In the genomic region with DNA sequence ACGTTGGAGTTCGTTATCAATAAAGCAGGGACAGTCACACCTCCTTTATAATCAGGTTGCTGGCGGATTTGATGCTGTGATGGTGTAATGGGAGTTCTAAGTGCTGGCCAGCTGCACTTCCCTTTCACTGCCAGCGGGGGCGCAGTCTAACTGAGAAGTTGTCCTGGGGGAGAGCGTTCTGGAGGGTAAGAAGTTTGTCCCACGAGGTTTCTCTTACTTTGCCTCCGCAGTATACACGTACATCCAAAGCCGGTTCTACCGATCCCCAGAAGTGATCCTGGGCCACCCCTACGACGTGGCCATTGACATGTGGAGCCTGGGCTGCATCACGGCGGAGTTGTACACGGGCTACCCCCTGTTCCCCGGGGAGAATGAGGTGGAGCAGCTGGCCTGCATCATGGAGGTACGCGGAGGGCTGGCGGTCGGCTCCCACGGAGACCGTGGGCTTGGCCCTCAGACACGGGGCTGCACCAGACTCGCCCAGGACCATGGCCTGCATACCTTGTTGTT, we compare ENCODE assay signal across 8 cellular contexts. TPM values are rescaled to one million over a fixed set of nuclear protein-coding genes. Genes with fewer than 3 reads are reported as not detected.
DNase-seq lines count a peak whose midpoint lies in the region; ATAC-seq and TF ChIP-seq lines count a peak whose summit lies in the region.

No MANE protein-coding gene starts in this region.

- H3K36me3 ChIP-seq in ascending aorta, result peaks cover 0 to 6% of the 10 kb centered on the region in 2 donors

- peak overlapping the region; percentile 46 to 49 for H3K27ac ChIP-seq in ascending aorta

- peak; percentile 99 for TF ChIP-seq CTCF in GM13976 (IDR thresholded peaks at IDR 0.05; ENCODE audit: borderline replicate concordance, control extremely low read depth, extremely low read depth, insufficient read depth, missing control alignments)
- TF ChIP-seq CTCF in ascending aorta (IDR thresholded peaks at IDR 0.05), result peak; percentile 72 to 100 (median 99)

- peak overlapping the region; percentile 56 to 78 for H3K4me3 ChIP-seq in ascending aorta

- DNase-seq in GM13976 (ENCODE audit: low spot score) (peak; percentile 86), NCI-H1417 treated with DMSO at 0.1 percent for 48 hours (lab: John Stamatoyannopoulos, UW) (peak; percentile 83), T-helper 2 cell (peak; percentile 54 to 90 (median 60)), ascending aorta (ENCODE audit: low spot score in 2 of 2) (peak; percentile 34 to 92), hepatic stellate cell (ENCODE audit: low spot score) (peak; percentile 73), renal cortical epithelial cell (ENCODE audit: low read depth) (peak; percentile 89)

- ATAC-seq in HG02763 (IDR thresholded peaks at IDR 0.05; ENCODE audit: unreplicated experiment) (peak; percentile 84), HG03469 (IDR thresholded peaks at IDR 0.05; ENCODE audit: unreplicated experiment) (no peak)

- no peaks in the 10 kb centered on the region for H3K27me3 ChIP-seq in ascending aorta

- intact Hi-C loops in ascending aorta (cut with DNase I), result loop anchor here (2.0 to 10.0 kb wide), 3 partner anchors 44 to 150 kb away; partner anchors contain the start of genes AKAP3, NDUFA9 and RAD51AP1

- in situ Hi-C loops in GM13976 (cut with MboI; ENCODE audit: low sequenced_read_pairs, unreplicated experiment), result no loop called here

- no peaks in the 10 kb centered on the region for H3K4me1 ChIP-seq in ascending aorta

- no peaks in the 10 kb centered on the region for H3K9me3 ChIP-seq in ascending aorta

RNA-seq across cellular contexts. Expression of gene DYRK4, which starts 42.7 kb away (rescaled TPM):
- total RNA-seq in ascending aorta, result 60.7 TPM
- 30.7 and 34.4 TPM in 2 replicates for total RNA-seq in renal cortical epithelial cell

RNA-seq across cellular contexts. Expression of gene AKAP3, which starts 44.1 kb away (rescaled TPM):
- total RNA-seq in ascending aorta (2.8 TPM), renal cortical epithelial cell (0.35 and 4.4 TPM in 2 replicates)

RNA-seq across cellular contexts. Expression of gene NDUFA9, which starts 44.2 kb away (rescaled TPM):
- total RNA-seq in ascending aorta (1.5 TPM), renal cortical epithelial cell (93.1 and 113 TPM in 2 replicates)

Comparison
In these comparisons a context has a peak if more than half of its experiments do, and no peak if none do; other contexts are left out.
1. RNA of gene NDUFA9, which starts 44.2 kb away (total RNA-seq): 93.1 to 113 TPM in renal cortical epithelial cell; 1.5 TPM in ascending aorta (single experiment); every median in the first group is over 10 times any median in the second.
2. Peak in every context shown above with its lines, with median percentiles within 50 percentile points of each other: DNase-seq.